In the genomic region with DNA sequence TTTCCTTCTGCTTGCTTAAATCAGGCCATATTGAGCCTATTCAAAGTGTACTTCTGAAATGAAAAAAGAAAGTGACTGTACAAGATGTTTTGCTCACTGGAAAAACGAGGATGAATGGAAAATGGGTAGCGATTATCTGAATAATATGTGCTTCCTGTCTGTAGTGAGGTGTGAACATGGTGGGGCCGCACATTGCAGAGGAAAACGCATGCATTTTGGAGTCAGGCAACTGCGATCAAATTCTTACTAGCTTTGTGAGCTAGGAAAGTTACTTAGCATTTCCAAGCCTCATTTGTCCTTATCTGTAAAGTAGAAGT, we compare ENCODE assay signal across 14 cellular contexts.
"Had no signal": no experiment of that assay in that cellular context is flagged by ENCODE, and none has a peak within 500 bp of the region (broad histone marks: within the 10 kb centered on the region; RNA-seq: fewer than 3 reads in every experiment).

No MANE protein-coding gene starts in this region.

- H3K9me3 Mint-ChIP-seq: activated CD4-positive, alpha-beta memory T cell treated with anti-CD3 and anti-CD28 coated beads for 36 hours; activated naive CD4-positive, alpha-beta T cell treated with anti-CD3 and anti-CD28 coated beads, Interleukin-2, amount 10 ng/mL, durations not matched to agents 7 days and 5 days; stimulated activated effector memory CD8-positive, alpha-beta T cell treated with anti-CD3 and anti-CD28 coated beads, Interleukin-12 subunit alpha, Interleukin-12 subunit beta, amount 100 ng/mL, for 72 hours had no signal

- H3K4me3 ChIP-seq: heart right ventricle, left lung, testis, vagina had no signal

- H3K4me1 Mint-ChIP-seq: activated naive CD4-positive, alpha-beta T cell treated with anti-CD3 and anti-CD28 coated beads, Interleukin-2, amount 10 ng/mL, durations not matched to agents 7 days and 5 days; stimulated activated effector memory CD8-positive, alpha-beta T cell treated with anti-CD3 and anti-CD28 coated beads, Interleukin-12 subunit alpha, Interleukin-12 subunit beta, amount 100 ng/mL, for 72 hours had no signal

- H3K36me3 Mint-ChIP-seq: activated CD4-positive, alpha-beta memory T cell treated with anti-CD3 and anti-CD28 coated beads for 36 hours; activated CD8-positive, alpha-beta memory T cell treated with anti-CD3 and anti-CD28 coated beads, Interleukin-2, amount 10 ng/mL, durations not matched to agents 7 days and 5 days; activated naive CD4-positive, alpha-beta T cell treated with anti-CD3 and anti-CD28 coated beads, Interleukin-2, amount 10 ng/mL, durations not matched to agents 7 days and 5 days; stimulated activated effector memory CD8-positive, alpha-beta T cell treated with anti-CD3 and anti-CD28 coated beads, Interleukin-12 subunit alpha, Interleukin-12 subunit beta, amount 100 ng/mL, for 72 hours; type B pancreatic cell had no signal

- H3K27me3 ChIP-seq: left lung, testis, vagina had no signal

- H3K9me3 ChIP-seq: left lung, testis, vagina had no signal

- DNase-seq: cortex of kidney had no signal

- H3K27ac ChIP-seq: epithelial cell of prostate, heart right ventricle, left lung, testis, vagina had no signal

- H3K36me3 ChIP-seq: heart right ventricle, left lung, vagina had no signal

- H3K4me3 Mint-ChIP-seq: activated CD4-positive, alpha-beta memory T cell treated with anti-CD3 and anti-CD28 coated beads for 36 hours; activated CD8-positive, alpha-beta memory T cell treated with anti-CD3 and anti-CD28 coated beads, Interleukin-2, amount 10 ng/mL, durations not matched to agents 7 days and 5 days; activated naive CD4-positive, alpha-beta T cell treated with anti-CD3 and anti-CD28 coated beads, Interleukin-2, amount 10 ng/mL, durations not matched to agents 7 days and 5 days; endodermal cell; nephron; stimulated activated effector memory CD8-positive, alpha-beta T cell treated with anti-CD3 and anti-CD28 coated beads, Interleukin-12 subunit alpha, Interleukin-12 subunit beta, amount 100 ng/mL, for 72 hours; T-helper 17 cell; type B pancreatic cell had no signal

- H3K4me1 ChIP-seq: testis, vagina had no signal

- H3K27ac Mint-ChIP-seq: activated CD4-positive, alpha-beta memory T cell treated with anti-CD3 and anti-CD28 coated beads for 36 hours; activated CD8-positive, alpha-beta memory T cell treated with anti-CD3 and anti-CD28 coated beads, Interleukin-2, amount 10 ng/mL, durations not matched to agents 7 days and 5 days; activated naive CD4-positive, alpha-beta T cell treated with anti-CD3 and anti-CD28 coated beads, Interleukin-2, amount 10 ng/mL, durations not matched to agents 7 days and 5 days; endodermal cell; stimulated activated effector memory CD8-positive, alpha-beta T cell treated with anti-CD3 and anti-CD28 coated beads, Interleukin-12 subunit alpha, Interleukin-12 subunit beta, amount 100 ng/mL, for 72 hours; T-helper 17 cell; type B pancreatic cell had no signal
